ENCODE assay signal across 23 cellular contexts in the genomic region with DNA sequence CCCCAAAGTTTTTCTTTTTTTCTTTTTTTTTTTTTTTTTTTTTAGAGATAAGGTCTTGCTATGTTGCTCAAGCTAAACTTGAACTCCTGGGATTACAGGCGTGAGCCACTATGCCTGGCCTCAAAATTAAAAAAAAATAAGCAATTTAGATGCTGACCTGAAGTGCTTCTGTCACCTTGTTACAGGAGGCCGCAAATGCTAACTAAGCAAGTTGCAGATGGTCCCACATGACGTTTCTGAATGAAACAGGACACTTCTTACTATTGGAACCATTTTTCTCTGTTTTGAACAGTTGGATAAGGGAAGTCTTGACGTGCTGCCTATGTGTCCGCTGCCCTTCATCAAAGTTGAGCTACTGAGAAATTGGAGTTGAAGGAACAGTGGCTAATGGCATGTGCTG. TPM values are rescaled to one million over a fixed set of nuclear protein-coding genes. Genes with fewer than 3 reads are reported as not detected.
DNase-seq lines count a peak whose midpoint lies in the region; TF ChIP-seq lines count a peak whose summit lies in the region.
"Had no signal": no experiment of that assay in that cellular context is flagged by ENCODE, and none has a peak within 500 bp of the region (broad histone marks: within the 10 kb centered on the region; RNA-seq: fewer than 3 reads in every experiment).

No MANE protein-coding gene starts in this region.

- TF ChIP-seq CTCF in KMS-11 (conservative IDR thresholded peaks at IDR 0.05; ENCODE audit: low read depth, low read length) (no peak), SK-N-SH (IDR thresholded peaks at IDR 0.05) (no peak)

- H3K4me2 ChIP-seq in KMS-11 (peak overlapping the region; percentile 67; the same call in 1 of the 2 replicates), mesenchymal stem cell (ENCODE audit: low read length, poor library complexity, severe bottlenecking) (no peak overlapping the region), SK-N-SH (no peak overlapping the region)
- H3K4me2 ChIP-seq: BLaER1 had no signal

- H4K91ac ChIP-seq in mesenchymal stem cell (ENCODE audit: low read length): no peak overlapping the region

- H3K27me3 ChIP-seq in KMS-11 (ENCODE audit: insufficient read depth, low read depth) (no peaks in the 10 kb centered on the region), mesenchymal stem cell (ENCODE audit: control insufficient read depth in 1 of 2, insufficient read depth in 1 of 2, low read length in 2 of 2) (no peaks in the 10 kb centered on the region), SK-N-SH (ENCODE audit: insufficient read depth) (no peaks in the 10 kb centered on the region)
- H3K27me3 ChIP-seq: BLaER1, SJSA1 had no signal

- H3K4ac ChIP-seq in mesenchymal stem cell (ENCODE audit: low read depth in 1 of 2, low read length in 2 of 2): no peak overlapping the region

- H2BK120ac ChIP-seq in mesenchymal stem cell (ENCODE audit: low read depth, low read length): no peak overlapping the region

- H3K36me3 Mint-ChIP-seq in activated naive CD4-positive, alpha-beta T cell treated with anti-CD3 and anti-CD28 coated beads, Interleukin-2, amount 50 U/mL, for 24 hours: peaks cover 9% of the 10 kb centered on the region

- H3K27ac ChIP-seq in KMS-11 (peak overlapping the region; percentile 22; the same call in 1 of the 2 replicates), mesenchymal stem cell (ENCODE audit: low read length, poor library complexity, severe bottlenecking) (no peak overlapping the region), SK-N-SH (ENCODE audit: low read depth in 2 of 2, low read length in 1 of 2) (no peak overlapping the region)
- H3K27ac ChIP-seq: BLaER1, SJSA1 had no signal

- peaks cover 38% of the 10 kb centered on the region for H3K4me1 ChIP-seq in KMS-11 (ENCODE audit: low read depth, poor library complexity, severe bottlenecking)
- peaks cover 6% of the 10 kb centered on the region for H3K4me1 ChIP-seq in mesenchymal stem cell (ENCODE audit: control insufficient read depth, insufficient read depth, low read depth, low read length)
- H3K4me1 ChIP-seq in SK-N-SH (ENCODE audit: control insufficient read depth in 1 of 2, insufficient read depth in 2 of 2, low read depth in 1 of 2, low read length in 1 of 2): peaks cover 0 to under 1% of the 10 kb centered on the region in 2 experiments; a peak in 1 of 4 replicates

- CTCF ChIA-PET in SK-N-SH (lab: Yijun Ruan, JAX): interaction anchor here (0.9 to 3.6 kb wide), 5 partner anchors 9 to 208 kb away, joined by 3 to 16 read pairs (median 4); no protein-coding TSS in a partner anchor

- no peaks in the 10 kb centered on the region for H3K9me3 Mint-ChIP-seq in activated naive CD4-positive, alpha-beta T cell treated with anti-CD3 and anti-CD28 coated beads, Interleukin-2, amount 50 U/mL, for 24 hours
- H3K9me3 Mint-ChIP-seq: CD4-positive, alpha-beta T cell had no signal

- H3K4me1 Mint-ChIP-seq in activated naive CD4-positive, alpha-beta T cell treated with anti-CD3 and anti-CD28 coated beads, Interleukin-2, amount 50 U/mL, for 24 hours: peaks cover 8% of the 10 kb centered on the region

- H3K79me2 ChIP-seq in KMS-11 (ENCODE audit: insufficient read depth, low read depth): no peaks in the 10 kb centered on the region
- H3K79me2 ChIP-seq in SK-N-SH (ENCODE audit: insufficient read depth): no peaks in the 10 kb centered on the region

- peak overlapping the region; percentile 33 for H3K27ac Mint-ChIP-seq in activated naive CD4-positive, alpha-beta T cell treated with anti-CD3 and anti-CD28 coated beads, Interleukin-2, amount 50 U/mL, for 24 hours
- H3K27ac Mint-ChIP-seq: CD4-positive, alpha-beta T cell had no signal

- H2AFZ ChIP-seq in KMS-11 (ENCODE audit: low read depth) (no peak overlapping the region), mesenchymal stem cell (ENCODE audit: low read depth, low read length) (no peak overlapping the region), SK-N-SH (ENCODE audit: low read depth) (no peak overlapping the region)

- no peaks in the 10 kb centered on the region for H3K9me2 ChIP-seq in SK-N-SH

- H3K79me1 ChIP-seq in mesenchymal stem cell (replicated peaks; ENCODE audit: low read length, poor library complexity, severe bottlenecking): no peaks in the 10 kb centered on the region

- no peak overlapping the region for H4K8ac ChIP-seq in mesenchymal stem cell (ENCODE audit: low read length)

- no peak overlapping the region for H3K18ac ChIP-seq in mesenchymal stem cell (ENCODE audit: low read depth in 1 of 2, low read length in 2 of 2)

- no peak for TF ChIP-seq RAD21 in SK-N-SH (IDR thresholded peaks at IDR 0.05; ENCODE audit: low read length)

- no peak overlapping the region for H3K14ac ChIP-seq in mesenchymal stem cell (ENCODE audit: low read length in 2 of 2)

- POLR2A ChIA-PET in SK-N-SH (lab: Yijun Ruan, JAX): interaction anchor here (0.7 kb wide), 1 partner anchor 206 kb away, joined by 3 read pairs; no protein-coding TSS in a partner anchor

- TF ChIP-seq EP300 in SK-N-SH (IDR thresholded peaks at IDR 0.05; ENCODE audit: borderline replicate concordance in 1 of 2, low read depth in 1 of 2, low read length in 1 of 2): no peak

- no peak overlapping the region for H3K9ac ChIP-seq in KMS-11
- H3K9ac ChIP-seq in mesenchymal stem cell (ENCODE audit: low read length): no peak overlapping the region
- no peak overlapping the region for H3K9ac ChIP-seq in SK-N-SH
- H3K9ac ChIP-seq: BLaER1 had no signal

- H3K36me3 ChIP-seq in KMS-11 (ENCODE audit: insufficient read depth) (no peaks in the 10 kb centered on the region), mesenchymal stem cell (ENCODE audit: control insufficient read depth in 1 of 2, insufficient read depth in 2 of 2, low read depth in 1 of 2, low read length in 2 of 2) (peaks cover 3 to 28% of the 10 kb centered on the region in 2 experiments), SK-N-SH (replicated peaks in 1 of 2; ENCODE audit: control insufficient read depth in 1 of 2, insufficient read depth in 2 of 2, low read length in 1 of 2) (peaks cover 24 to 29% of the 10 kb centered on the region in 2 experiments)

- H2AK5ac ChIP-seq in mesenchymal stem cell (ENCODE audit: low read length, severe bottlenecking): peak overlapping the region; percentile 10

- no peak overlapping the region for H2BK12ac ChIP-seq in mesenchymal stem cell (ENCODE audit: low read length in 2 of 2)

- no peak overlapping the region for H2BK15ac ChIP-seq in mesenchymal stem cell (ENCODE audit: low read depth, poor library complexity, severe bottlenecking)

- no peak overlapping the region for H2BK5ac ChIP-seq in mesenchymal stem cell (ENCODE audit: low read depth, low read length, poor library complexity, severe bottlenecking)

- H3K9me3 ChIP-seq in mesenchymal stem cell (ENCODE audit: control insufficient read depth, low read length) (no peaks in the 10 kb centered on the region), SK-N-SH (no peaks in the 10 kb centered on the region)
- H3K9me3 ChIP-seq: BLaER1, Caco-2, SJSA1 had no signal

- H3K4me3 Mint-ChIP-seq in activated naive CD4-positive, alpha-beta T cell treated with anti-CD3 and anti-CD28 coated beads, Interleukin-2, amount 50 U/mL, for 24 hours: no peak overlapping the region
- H3K4me3 Mint-ChIP-seq: CD4-positive, alpha-beta T cell had no signal

- H3K27me3 Mint-ChIP-seq in activated naive CD4-positive, alpha-beta T cell treated with anti-CD3 and anti-CD28 coated beads, Interleukin-2, amount 50 U/mL, for 24 hours: no peaks in the 10 kb centered on the region
- H3K27me3 Mint-ChIP-seq: CD4-positive, alpha-beta T cell had no signal

- no peak overlapping the region for H3K4me3 ChIP-seq in KMS-11 (IDR thresholded peaks at IDR 0.05; ENCODE audit: insufficient read depth, low read depth, low read length)
- H3K4me3 ChIP-seq in mesenchymal stem cell (ENCODE audit: insufficient read depth in 1 of 2, low read depth in 1 of 2, low read length in 2 of 2): no peak overlapping the region
- no peak overlapping the region for H3K4me3 ChIP-seq in SK-N-SH (ENCODE audit: low read depth in 2 of 2, low read length in 1 of 2)
- H3K4me3 ChIP-seq: BLaER1, SJSA1 had no signal

- H3K23ac ChIP-seq in mesenchymal stem cell (ENCODE audit: low read length in 2 of 2): no peak overlapping the region

- DNase-seq in activated naive CD4-positive, alpha-beta T cell treated with Interleukin-2 at 50 U/mL for 16 hours: no peak
- DNase-seq in RPMI8226: peak; percentile 64
- DNase-seq in mesenchymal stem cell: no peak
- DNase-seq in KG1 (lab: John Stamatoyannopoulos, UW): no peak
- DNase-seq in activated CD4-positive, alpha-beta T cell treated with anti-CD3 and anti-CD28 coated beads for 1 hour: no peak
- DNase-seq in SK-N-SH: no peak
- DNase-seq: ACHN; CD4-positive, alpha-beta T cell; DMS79; GOT3; HCEC 1CT; IMR-90; Kasumi-1; NCI-H1694; NCI-H2081; NCI-H2227 treated with DMSO at 0.1 percent for 48 hours; NCI-H510A; NK-92 treated with Interleukin-12 subunit alpha and Interleukin-12 subunit beta, amount 100 ng/mL, for 24 hours had no signal

- H3F3A ChIP-seq in SK-N-SH (replicated peaks; ENCODE audit: insufficient read depth): peaks cover 31% of the 10 kb centered on the region

- H4K20me1 ChIP-seq in KMS-11 (ENCODE audit: insufficient read depth) (no peaks in the 10 kb centered on the region), SK-N-SH (ENCODE audit: insufficient read depth) (no peaks in the 10 kb centered on the region)

- WGBS in mesenchymal stem cell: 86% methylated on average over 5 of the region's 5 CpGs
- WGBS in SK-N-SH (ENCODE audit: low lambda C conversion rate): 72% methylated on average over 5 of the region's 5 CpGs

TF ChIP-seq in SK-N-SH, 30 proteins besides CTCF, POLR2A, EP300 and RAD21 (continues in another document):
- TF ChIP-seq RCOR1 (IDR thresholded peaks at IDR 0.05; ENCODE audit: low read length) (no peak), SMC3 (IDR thresholded peaks at IDR 0.05; ENCODE audit: low read depth, low read length) (no peak)

RNA-seq across cellular contexts. Expression of gene ANKRD40CL, which starts 8.8 kb away (rescaled TPM):
- not detected for polyA plus RNA-seq in mesenchymal stem cell (2013, experiment 1 of 2)
- not detected for polyA plus RNA-seq in mesenchymal stem cell (2013, experiment 2 of 2)
- polyA plus RNA-seq in SK-N-SH (2012; rRNA removed): not detected in 2 replicates
- polyA plus RNA-seq in SK-N-SH (2012; cell fraction: cytosol; rRNA removed): not detected in 2 replicates
- not detected in 2 replicates for polyA plus RNA-seq in SK-N-SH (2012; cell fraction: nucleus; rRNA removed)
- polyA plus RNA-seq: IMR-90 had no signal

RNA-seq across cellular contexts. Expression of gene LUC7L3, which starts 39.1 kb away (rescaled TPM):
- 99.9 TPM for polyA plus RNA-seq in mesenchymal stem cell (2013, experiment 1 of 2)
- polyA plus RNA-seq in mesenchymal stem cell (2013, experiment 2 of 2): 97.1 TPM
- 154 and 164 TPM in 2 replicates for polyA plus RNA-seq in SK-N-SH (2012; rRNA removed)
- 52.9 and 60.7 TPM in 2 replicates for polyA plus RNA-seq in SK-N-SH (2012; cell fraction: cytosol; rRNA removed)
- 1,155 and 1,243 TPM in 2 replicates for polyA plus RNA-seq in SK-N-SH (2012; cell fraction: nucleus; rRNA removed)

RNA-seq across cellular contexts. Expression of gene ANKRD40, which starts 50.8 kb away (rescaled TPM):
- polyA plus RNA-seq in mesenchymal stem cell (2013, experiment 1 of 2): 25.9 TPM
- polyA plus RNA-seq in mesenchymal stem cell (2013, experiment 2 of 2): 26.3 TPM
- 33.6 and 46.3 TPM in 2 replicates for polyA plus RNA-seq in SK-N-SH (2012; rRNA removed)
- polyA plus RNA-seq in SK-N-SH (2012; cell fraction: cytosol; rRNA removed): 43.8 and 47.2 TPM in 2 replicates
- 20.8 and 38.1 TPM in 2 replicates for polyA plus RNA-seq in SK-N-SH (2012; cell fraction: nucleus; rRNA removed)
